16 cellular contexts compared by ENCODE assay signal in the genomic region with DNA sequence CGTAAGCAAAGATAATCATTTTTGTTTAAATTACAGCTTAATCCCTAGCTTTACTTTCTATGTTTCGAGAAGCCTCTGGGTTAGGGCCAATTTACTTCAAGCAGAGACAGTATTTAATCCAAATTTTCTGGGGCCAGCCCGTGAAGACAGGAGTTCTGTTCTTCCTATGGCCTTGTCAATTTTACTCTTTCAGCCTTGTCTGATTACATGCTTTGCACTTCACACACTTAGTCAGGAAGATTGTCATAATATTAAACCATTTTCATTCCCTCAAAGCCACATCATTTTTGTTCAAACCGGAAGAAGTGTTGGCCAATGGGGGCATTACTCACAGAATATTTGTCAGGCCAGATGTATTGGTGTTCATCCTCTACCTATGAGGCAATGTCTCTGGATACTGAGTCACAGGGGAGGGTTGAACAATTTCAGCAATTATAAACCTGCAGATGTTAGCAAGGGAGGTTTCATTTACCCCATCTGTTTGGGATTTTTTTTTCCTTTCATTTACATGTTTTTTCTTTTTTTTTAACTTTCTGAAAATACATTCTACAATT.
A peak's percentile ranks its signal among the peaks of the same experiment; 100 is the strongest.
DNase-seq lines count a peak whose midpoint lies in the region; ATAC-seq and TF ChIP-seq lines count a peak whose summit lies in the region.
"Had no signal": no experiment of that assay in that cellular context is flagged by ENCODE, and none has a peak within 500 bp of the region (broad histone marks: within the 10 kb centered on the region; RNA-seq: fewer than 3 reads in every experiment).

No MANE protein-coding gene starts in this region.

- H3K4me3 ChIP-seq in RWPE2 (ENCODE audit: severe bottlenecking) (no peak overlapping the region), fibroblast of villous mesenchyme (ENCODE audit: low read depth, low read length) (no peak overlapping the region)
- H3K4me3 ChIP-seq: esophagus squamous epithelium, uterus had no signal

- intact Hi-C loops in natural killer cell (cut with micrococcal nuclease), result no loop called here

- H3K27ac ChIP-seq in RWPE2 (ENCODE audit: poor library complexity, severe bottlenecking), result peak overlapping the region; percentile 61
- H3K27ac ChIP-seq: uterus had no signal

- ATAC-seq in natural killer cell treated with Interleukin-12 subunit alpha and Interleukin-12 subunit beta and Interleukin-15 and Interleukin-18, amount 100 ng/mL, for 72 hours, result peak; percentile 58 to 91
- no peak for ATAC-seq in natural killer cell
- ATAC-seq in RWPE2 (ENCODE audit: low read depth), result peak; percentile 96
- ATAC-seq in GM21360 (IDR thresholded peaks at IDR 0.05; ENCODE audit: unreplicated experiment), result no peak
- ATAC-seq in HG03135 (IDR thresholded peaks at IDR 0.05; ENCODE audit: unreplicated experiment), result no peak

- H3K27me3 Mint-ChIP-seq in natural killer cell treated with Interleukin-12 subunit alpha and Interleukin-12 subunit beta and Interleukin-15 and Interleukin-18, amount 100 ng/mL, for 72 hours, result peaks cover 0 to 7% of the 10 kb centered on the region in 2 donors
- no peaks in the 10 kb centered on the region for H3K27me3 Mint-ChIP-seq in natural killer cell (ENCODE audit: low read depth in 2 of 2)
- H3K27me3 Mint-ChIP-seq: memory B cell had no signal

- H3K36me3 ChIP-seq in RWPE2 (ENCODE audit: low read depth), result no peaks in the 10 kb centered on the region
- H3K36me3 ChIP-seq: esophagus squamous epithelium, uterus had no signal

- TF ChIP-seq CTCF in natural killer cell (IDR thresholded peaks at IDR 0.05), result no peak
- TF ChIP-seq CTCF in RWPE2 (IDR thresholded peaks at IDR 0.05; ENCODE audit: poor library complexity, severe bottlenecking), result no peak
- TF ChIP-seq CTCF in fibroblast of villous mesenchyme (IDR thresholded peaks at IDR 0.05; ENCODE audit: insufficient read depth, low read depth, low read length), result no peak

- peaks cover 0 to 8% of the 10 kb centered on the region in 2 donors for H3K4me1 Mint-ChIP-seq in natural killer cell treated with Interleukin-12 subunit alpha and Interleukin-12 subunit beta and Interleukin-15 and Interleukin-18, amount 100 ng/mL, for 72 hours (ENCODE audit: low read depth in 2 of 2)
- H3K4me1 Mint-ChIP-seq in natural killer cell, result no peaks in the 10 kb centered on the region
- H3K4me1 Mint-ChIP-seq: H9 had no signal

- H3K27me3 ChIP-seq in RWPE2 (ENCODE audit: insufficient read depth, poor library complexity, severe bottlenecking), result no peaks in the 10 kb centered on the region
- H3K27me3 ChIP-seq: esophagus squamous epithelium, uterus had no signal

- no peak overlapping the region for H3K4me3 Mint-ChIP-seq in natural killer cell treated with Interleukin-12 subunit alpha and Interleukin-12 subunit beta and Interleukin-15 and Interleukin-18, amount 100 ng/mL, for 72 hours
- no peak overlapping the region for H3K4me3 Mint-ChIP-seq in natural killer cell
- H3K4me3 Mint-ChIP-seq: H9, memory B cell had no signal

- peak overlapping the region; percentile 43 to 87 for H3K27ac Mint-ChIP-seq in natural killer cell treated with Interleukin-12 subunit alpha and Interleukin-12 subunit beta and Interleukin-15 and Interleukin-18, amount 100 ng/mL, for 72 hours
- H3K27ac Mint-ChIP-seq in natural killer cell, result no peak overlapping the region
- H3K27ac Mint-ChIP-seq: H9, memory B cell had no signal

- peaks cover 8% of the 10 kb centered on the region for H3K9me3 Mint-ChIP-seq in natural killer cell treated with Interleukin-12 subunit alpha and Interleukin-12 subunit beta and Interleukin-15 and Interleukin-18, amount 100 ng/mL, for 72 hours
- no peaks in the 10 kb centered on the region for H3K9me3 Mint-ChIP-seq in natural killer cell
- H3K9me3 Mint-ChIP-seq: H9 had no signal

- peak; percentile 59 for DNase-seq in natural killer cell treated with Interleukin-12 subunit alpha and Interleukin-12 subunit beta and Interleukin-15 and Interleukin-18, amount 100 ng/mL, for 72 hours (ENCODE audit: low spot score)
- DNase-seq in natural killer cell (no peak), RWPE2 (ENCODE audit: low spot score) (no peak), fibroblast of villous mesenchyme (ENCODE audit: low read depth) (peak; percentile 97), putamen (ENCODE audit: low spot score) (no peak), hypothalamus (lab: John Stamatoyannopoulos, UW) (no peak)
- DNase-seq: anterior cingulate cortex, esophagus squamous epithelium, H9, NCI-H1048, NCI-H774, T-helper 9 cell, uterus had no signal

- peaks cover 24% of the 10 kb centered on the region for H3K4me1 ChIP-seq in RWPE2 (ENCODE audit: insufficient read depth, poor library complexity, severe bottlenecking)
- H3K4me1 ChIP-seq: esophagus squamous epithelium, uterus had no signal

- no peaks in the 10 kb centered on the region for H3K36me3 Mint-ChIP-seq in natural killer cell treated with Interleukin-12 subunit alpha and Interleukin-12 subunit beta and Interleukin-15 and Interleukin-18, amount 100 ng/mL, for 72 hours
- H3K36me3 Mint-ChIP-seq in natural killer cell, result no peaks in the 10 kb centered on the region
- H3K36me3 Mint-ChIP-seq: memory B cell had no signal

- no peaks in the 10 kb centered on the region for H3K9me3 ChIP-seq in RWPE2 (ENCODE audit: severe bottlenecking)
- H3K9me3 ChIP-seq: esophagus squamous epithelium, uterus had no signal

Comparison
In these comparisons a context has a peak if more than half of its experiments do, and no peak if none do; other contexts are left out.
1. ATAC-seq: peak in natural killer cell treated with Interleukin-12 subunit alpha and Interleukin-12 subunit beta and Interleukin-15 and Interleukin-18, amount 100 ng/mL, for 72 hours (2 of 2) and RWPE2 (single experiment); none in natural killer cell (0 of 3), GM21360 (single experiment) and HG03135 (single experiment).
2. DNase-seq: peak in natural killer cell treated with Interleukin-12 subunit alpha and Interleukin-12 subunit beta and Interleukin-15 and Interleukin-18, amount 100 ng/mL, for 72 hours (single experiment) and fibroblast of villous mesenchyme (single experiment); none in natural killer cell (single experiment), RWPE2 (single experiment), putamen (single experiment) and hypothalamus (0 of 51).
3. H3K27ac Mint-ChIP-seq: peak in natural killer cell treated with Interleukin-12 subunit alpha and Interleukin-12 subunit beta and Interleukin-15 and Interleukin-18, amount 100 ng/mL, for 72 hours (2 of 2); none in natural killer cell (0 of 2).